In the genomic region with DNA sequence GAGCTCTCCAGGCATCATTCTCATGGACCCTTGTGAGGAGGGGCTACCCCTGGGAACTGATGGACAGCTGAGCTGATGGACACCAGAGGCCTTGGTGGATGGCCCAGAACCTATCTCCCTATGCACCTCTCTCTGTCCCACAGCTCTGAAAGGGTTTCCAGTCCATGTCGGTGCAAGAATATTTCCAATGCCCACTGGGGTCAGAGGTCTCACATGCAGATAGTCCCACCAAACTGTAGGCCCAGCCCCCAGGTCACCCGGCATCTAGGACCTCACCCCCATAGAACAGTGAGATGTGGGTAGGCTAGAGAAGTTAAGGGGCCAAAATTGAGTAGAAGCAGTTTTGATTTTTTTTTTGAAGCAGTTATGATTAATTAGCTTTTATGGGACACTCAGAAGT, we compare ENCODE assay signal across 21 cellular contexts. TPM values are rescaled to one million over a fixed set of nuclear protein-coding genes. Genes with fewer than 3 reads are reported as not detected.
DNase-seq lines count a peak whose midpoint lies in the region; ATAC-seq, FAIRE-seq and TF ChIP-seq lines count a peak whose summit lies in the region.
"Had no signal": no experiment of that assay in that cellular context is flagged by ENCODE, and none has a peak within 500 bp of the region (broad histone marks: within the 10 kb centered on the region; RNA-seq: fewer than 3 reads in every experiment).

No MANE protein-coding gene starts in this region.

- DNase-seq in cardiac muscle cell (ENCODE audit: low read depth in 1 of 2, low spot score in 1 of 2) (no peak), Right ventricle myocardium superior (no peak), kidney (no peak), neuronal stem cell (ENCODE audit: low spot score) (no peak), thoracic aorta (ENCODE audit: low spot score) (no peak), HTR-8/SVneo (ENCODE audit: insufficient read length, low spot score) (no peak), NCI-H2227 treated with DMSO at 0.1 percent for 48 hours (lab: John Stamatoyannopoulos, UW) (no peak)
- DNase-seq in stimulated activated CD4-positive, alpha-beta T cell treated with anti-CD3 and anti-CD28 coated beads, Interleukin-15, amount 100 ng/mL, for 24 hours, result no peak
- DNase-seq: activated CD4-positive, alpha-beta memory T cell treated with anti-CD3 and anti-CD28 coated beads for 36 hours; activated naive CD4-positive, alpha-beta T cell; activated T-cell treated with anti-CD3 and anti-CD28 coated beads for 4 hours; amniotic stem cell; effector memory CD4-positive, alpha-beta T cell; naive B cell; NCI-H1105; Peyer's patch; stimulated activated CD4-positive, alpha-beta T cell treated with anti-CD3 and anti-CD28 coated beads, Interleukin-4, amount 100 ng/mL, for 1 hour; stimulated activated naive CD8-positive, alpha-beta T cell treated with anti-CD3 and anti-CD28 coated beads, Interleukin-15, Interleukin-2, amounts not matched to agents 100 U/mL and 50 U/mL, for 24 hours had no signal

- H3K36me3 ChIP-seq in cardiac muscle cell, result no peaks in the 10 kb centered on the region
- no peaks in the 10 kb centered on the region for H3K36me3 ChIP-seq in kidney (ENCODE audit: control insufficient read depth in 1 of 2, insufficient read depth in 2 of 2, low read length in 2 of 2)
- no peaks in the 10 kb centered on the region for H3K36me3 ChIP-seq in neuronal stem cell (replicated peaks in 1 of 2; ENCODE audit: control insufficient read depth in 2 of 2, insufficient read depth in 2 of 2, low read length in 2 of 2)
- no peaks in the 10 kb centered on the region for H3K36me3 ChIP-seq in thoracic aorta
- H3K36me3 ChIP-seq: BE2C, HAP-1, Peyer's patch had no signal

- no peak overlapping the region for H3K18ac ChIP-seq in neuronal stem cell (ENCODE audit: low read length)

- H2AFZ ChIP-seq in neuronal stem cell (ENCODE audit: low read length), result no peak overlapping the region

- H3K79me1 ChIP-seq in neuronal stem cell (ENCODE audit: low read depth, low read length), result no peaks in the 10 kb centered on the region

- FAIRE-seq in kidney (lab: Jason Lieb, UNC) (no peak), HTR-8/SVneo (lab: Jason Lieb, UNC) (no peak)

- H4K8ac ChIP-seq in neuronal stem cell (ENCODE audit: low read depth, low read length), result no peak overlapping the region

- TF ChIP-seq CTCF in cardiac muscle cell (IDR thresholded peaks at IDR 0.05; ENCODE audit: low read depth, low read length), result no peak
- no peak for TF ChIP-seq CTCF in kidney (IDR thresholded peaks at IDR 0.05; ENCODE audit: borderline replicate concordance, extremely low read depth, insufficient read depth)
- TF ChIP-seq CTCF in thoracic aorta (IDR thresholded peaks at IDR 0.05), result no peak

- no peak overlapping the region for H3K4ac ChIP-seq in neuronal stem cell (ENCODE audit: low read length)

- no peak overlapping the region for H2AK5ac ChIP-seq in neuronal stem cell (ENCODE audit: low read depth, low read length)

- no peak overlapping the region for H2BK120ac ChIP-seq in neuronal stem cell (ENCODE audit: low read depth, low read length)

- no peak overlapping the region for H4K91ac ChIP-seq in neuronal stem cell (ENCODE audit: low read depth, low read length, poor library complexity)

- ATAC-seq in Right ventricle myocardium superior (ENCODE audit: poor library complexity) (no peak), thoracic aorta (ENCODE audit: insufficient number of reproducible peaks, low FRiP score, low read depth) (no peak)
- ATAC-seq: stimulated activated naive CD8-positive, alpha-beta T cell treated with anti-CD3 and anti-CD28 coated beads, Interleukin-15, Interleukin-2, amounts not matched to agents 100 U/mL and 50 U/mL, for 24 hours had no signal

- peak overlapping the region; percentile 3 for H2BK5ac ChIP-seq in neuronal stem cell (ENCODE audit: low read length)

- no peaks in the 10 kb centered on the region for H3K9me3 ChIP-seq in cardiac muscle cell (ENCODE audit: low read depth)
- no peaks in the 10 kb centered on the region for H3K9me3 ChIP-seq in kidney (ENCODE audit: control insufficient read depth in 1 of 2, low read length in 2 of 2)
- H3K9me3 ChIP-seq in neuronal stem cell (replicated peaks in 1 of 2; ENCODE audit: control insufficient read depth in 2 of 2, insufficient read depth in 1 of 2, low read depth in 1 of 2, low read length in 2 of 2), result no peaks in the 10 kb centered on the region
- H3K9me3 ChIP-seq in thoracic aorta, result no peaks in the 10 kb centered on the region
- H3K9me3 ChIP-seq: BE2C, HAP-1, Peyer's patch had no signal

- H2BK15ac ChIP-seq in neuronal stem cell (ENCODE audit: low read length), result peak overlapping the region; percentile 17

- intact Hi-C loops in Right ventricle myocardium superior (cut with DNase I) (loop anchor here (10.0 kb wide), 1 partner anchor 235 kb away; no protein-coding TSS in a partner anchor), kidney (cut with DNase I) (no loop called here)

- no peaks in the 10 kb centered on the region for H3K27me3 ChIP-seq in cardiac muscle cell
- no peaks in the 10 kb centered on the region for H3K27me3 ChIP-seq in neuronal stem cell (ENCODE audit: control insufficient read depth in 3 of 3, insufficient read depth in 3 of 3, low read depth in 1 of 3, low read length in 3 of 3)
- H3K27me3 ChIP-seq in thoracic aorta (replicated peaks; ENCODE audit: insufficient read depth), result no peaks in the 10 kb centered on the region
- H3K27me3 ChIP-seq: BE2C, Peyer's patch had no signal

- H3K9ac ChIP-seq in kidney (ENCODE audit: low read length in 2 of 2), result peak overlapping the region in 1 of 2 donors; percentile 70
- no peak overlapping the region for H3K9ac ChIP-seq in neuronal stem cell (ENCODE audit: low read depth, low read length, poor library complexity)

- no CpG with 5 or more reads among the region's 2 CpGs for WGBS in neuronal stem cell (ENCODE audit: extremely low coverage in 2 of 2, insufficient read length in 2 of 2, insufficient replicate concordance in 1 of 2), 2 donors

- no peak overlapping the region for H3K4me2 ChIP-seq in neuronal stem cell (ENCODE audit: insufficient read depth, low read length, poor library complexity, severe bottlenecking)

- H3K27ac ChIP-seq in cardiac muscle cell (peak overlapping the region; percentile 100), kidney (ENCODE audit: low read depth in 2 of 2, low read length in 2 of 2) (peak overlapping the region; percentile 93 to 98), neuronal stem cell (replicated peaks; ENCODE audit: low read length) (no peak overlapping the region), thoracic aorta (peak overlapping the region; percentile 95 to 96)
- H3K27ac ChIP-seq: SK-N-MC had no signal

- no peak overlapping the region for H2BK12ac ChIP-seq in neuronal stem cell (ENCODE audit: low read length)

- H3K14ac ChIP-seq in neuronal stem cell (ENCODE audit: low read length), result no peak overlapping the region

- H3K23ac ChIP-seq in neuronal stem cell (ENCODE audit: low read depth, low read length, poor library complexity), result peak overlapping the region; percentile 28

- H3K4me3 ChIP-seq in cardiac muscle cell (peak overlapping the region; percentile 47), kidney (ENCODE audit: low read length in 2 of 2) (peak overlapping the region in 1 of 2 donors; percentile 58), neuronal stem cell (ENCODE audit: low read length in 2 of 2) (no peak overlapping the region), thoracic aorta (peak overlapping the region; percentile 67)
- H3K4me3 ChIP-seq: HAP-1, Peyer's patch, SK-N-MC had no signal

- H3K4me1 ChIP-seq in cardiac muscle cell (ENCODE audit: low read depth) (peaks cover 41% of the 10 kb centered on the region), kidney (ENCODE audit: control insufficient read depth in 1 of 2, insufficient read depth in 1 of 2, low read depth in 1 of 2, low read length in 2 of 2) (peaks cover 52 to 63% of the 10 kb centered on the region in 2 donors), neuronal stem cell (ENCODE audit: control insufficient read depth in 2 of 2, insufficient read depth in 1 of 2, low read depth in 1 of 2, low read length in 2 of 2) (peaks cover 21 to 26% of the 10 kb centered on the region in 2 donors), thoracic aorta (ENCODE audit: control insufficient read depth in 1 of 2, low read depth in 2 of 2) (peaks cover 52 to 92% of the 10 kb centered on the region in 2 donors)
- H3K4me1 ChIP-seq: HAP-1 had no signal

RNA-seq across cellular contexts. Expression of a gene that starts 2.6 kb away (rescaled TPM):
- total RNA-seq in cardiac muscle cell (44.6 and 52.1 TPM in 2 replicates), Right ventricle myocardium superior (114 TPM), kidney (20.2 TPM), thoracic aorta (10 to 100 TPM; 56.9 to 81.1 TPM)
- polyA plus RNA-seq in cardiac muscle cell (16.6 and 19.2 TPM in 2 replicates), kidney (ENCODE audit: insufficient read depth, low read depth, low replicate concordance) (3.1 TPM)
- polyA plus RNA-seq in neuronal stem cell (2013, experiment 1 of 2), result 3.8 TPM
- 3.7 TPM for polyA plus RNA-seq in neuronal stem cell (2013, experiment 2 of 2)

Comparison
In these comparisons a context has a peak if more than half of its experiments do, and no peak if none do; other contexts are left out.
1. H3K4me3 ChIP-seq: peak in cardiac muscle cell (single experiment) and thoracic aorta (single experiment); none in neuronal stem cell (0 of 2).